In genomic region chr10:65394898-65395297, GRCh38 we compare ENCODE assay signal across 11 cellular contexts.
DNase-seq lines count a peak whose midpoint lies in the region; ATAC-seq and TF ChIP-seq lines count a peak whose summit lies in the region.
"Had no signal": no experiment of that assay in that cellular context is flagged by ENCODE, and none has a peak within 500 bp of the region (broad histone marks: within the 10 kb centered on the region; RNA-seq: fewer than 3 reads in every experiment).

No MANE protein-coding gene starts in this region.

- H3K4me1 Mint-ChIP-seq in activated CD4-positive, alpha-beta T cell treated with anti-CD3 and anti-CD28 coated beads for 36 hours = no peaks in the 10 kb centered on the region

- TF ChIP-seq CTCF in RWPE2 (IDR thresholded peaks at IDR 0.05; ENCODE audit: poor library complexity, severe bottlenecking) = no peak

- intact Hi-C loops in activated CD4-positive, alpha-beta T cell treated with anti-CD3 and anti-CD28 coated beads for 36 hours (cut with DNase I, micrococcal nuclease) = no loop called here

- no peak for DNase-seq in activated CD4-positive, alpha-beta T cell treated with anti-CD3 and anti-CD28 coated beads for 36 hours
- DNase-seq in activated CD4-positive, alpha-beta T cell treated with anti-CD3 and anti-CD28 coated beads, Interleukin-2, amount 50 U/mL, for 1 hour = no peak
- DNase-seq in RWPE2 (ENCODE audit: low spot score) (no peak), fibroblast of peridontal ligament (ENCODE audit: extremely low read depth) (peak; percentile 13), DMS79 treated with DMSO at 0.1 percent for 48 hours (lab: John Stamatoyannopoulos, UW) (no peak)
- DNase-seq in stimulated activated CD4-positive, alpha-beta T cell treated with anti-CD3 and anti-CD28 coated beads, Interleukin-15, amount 100 ng/mL, for 24 hours = no peak
- DNase-seq: activated naive CD4-positive, alpha-beta T cell treated with anti-CD3 and anti-CD28 coated beads for 36 hours; NCI-H1048; NCI-H510A treated with DMSO at 0.1 percent for 48 hours had no signal

- H3K4me3 Mint-ChIP-seq in activated CD4-positive, alpha-beta T cell treated with anti-CD3 and anti-CD28 coated beads for 36 hours = no peak overlapping the region
- H3K4me3 Mint-ChIP-seq: activated naive CD4-positive, alpha-beta T cell treated with anti-CD3 and anti-CD28 coated beads for 36 hours had no signal

- no peaks in the 10 kb centered on the region for H3K27me3 Mint-ChIP-seq in activated CD4-positive, alpha-beta T cell treated with anti-CD3 and anti-CD28 coated beads for 36 hours

- H3K27ac Mint-ChIP-seq in activated CD4-positive, alpha-beta T cell treated with anti-CD3 and anti-CD28 coated beads for 36 hours = no peak overlapping the region
- H3K27ac Mint-ChIP-seq: activated naive CD4-positive, alpha-beta T cell treated with anti-CD3 and anti-CD28 coated beads for 36 hours had no signal

- H3K9me3 ChIP-seq in RWPE2 (ENCODE audit: severe bottlenecking) = no peaks in the 10 kb centered on the region

- H3K36me3 Mint-ChIP-seq in activated CD4-positive, alpha-beta T cell treated with anti-CD3 and anti-CD28 coated beads for 36 hours (ENCODE audit: low read depth) = no peaks in the 10 kb centered on the region

- POLR2A ChIA-PET in activated CD4-positive, alpha-beta T cell treated with anti-CD3 and anti-CD28 coated beads for 36 hours (lab: Charles Lee) = interaction anchor here (0.6 kb wide), 1 partner anchor 30 kb away, joined by 3 read pairs; no protein-coding TSS in a partner anchor

- CTCF ChIA-PET in activated CD4-positive, alpha-beta T cell treated with anti-CD3 and anti-CD28 coated beads for 36 hours (lab: Charles Lee) = no interaction called here

- H3K9me3 Mint-ChIP-seq in activated CD4-positive, alpha-beta T cell treated with anti-CD3 and anti-CD28 coated beads for 36 hours (ENCODE audit: low read depth) = peaks cover 3% of the 10 kb centered on the region

- peak; percentile 72 for ATAC-seq in activated CD4-positive, alpha-beta T cell treated with anti-CD3 and anti-CD28 coated beads for 36 hours
- peak; percentile 64; the same call in 2 of the 3 replicates for ATAC-seq in RWPE2 (ENCODE audit: low read depth)
- no peak for ATAC-seq in GM21528 (IDR thresholded peaks at IDR 0.05; ENCODE audit: low FRiP score, unreplicated experiment)
- ATAC-seq in GM18873 (IDR thresholded peaks at IDR 0.05; ENCODE audit: low FRiP score, unreplicated experiment) = no peak

- no peaks in the 10 kb centered on the region for H3K36me3 ChIP-seq in RWPE2 (ENCODE audit: low read depth)

- H3K27ac ChIP-seq in RWPE2 (ENCODE audit: poor library complexity, severe bottlenecking) = no peak overlapping the region

- no peak overlapping the region for H3K4me3 ChIP-seq in RWPE2 (ENCODE audit: severe bottlenecking)

- H3K27me3 ChIP-seq in RWPE2 (ENCODE audit: insufficient read depth, poor library complexity, severe bottlenecking) = no peaks in the 10 kb centered on the region

- H3K4me1 ChIP-seq in RWPE2 (ENCODE audit: insufficient read depth, poor library complexity, severe bottlenecking) = no peaks in the 10 kb centered on the region

Comparison
In these comparisons a context has a peak if more than half of its experiments do, and no peak if none do; other contexts are left out.
1. ATAC-seq: peak in activated CD4-positive, alpha-beta T cell treated with anti-CD3 and anti-CD28 coated beads for 36 hours (single experiment) and RWPE2 (single experiment); none in GM21528 (single experiment) and GM18873 (single experiment).